ENCODE assay signal across 12 cellular contexts in the genomic region with DNA sequence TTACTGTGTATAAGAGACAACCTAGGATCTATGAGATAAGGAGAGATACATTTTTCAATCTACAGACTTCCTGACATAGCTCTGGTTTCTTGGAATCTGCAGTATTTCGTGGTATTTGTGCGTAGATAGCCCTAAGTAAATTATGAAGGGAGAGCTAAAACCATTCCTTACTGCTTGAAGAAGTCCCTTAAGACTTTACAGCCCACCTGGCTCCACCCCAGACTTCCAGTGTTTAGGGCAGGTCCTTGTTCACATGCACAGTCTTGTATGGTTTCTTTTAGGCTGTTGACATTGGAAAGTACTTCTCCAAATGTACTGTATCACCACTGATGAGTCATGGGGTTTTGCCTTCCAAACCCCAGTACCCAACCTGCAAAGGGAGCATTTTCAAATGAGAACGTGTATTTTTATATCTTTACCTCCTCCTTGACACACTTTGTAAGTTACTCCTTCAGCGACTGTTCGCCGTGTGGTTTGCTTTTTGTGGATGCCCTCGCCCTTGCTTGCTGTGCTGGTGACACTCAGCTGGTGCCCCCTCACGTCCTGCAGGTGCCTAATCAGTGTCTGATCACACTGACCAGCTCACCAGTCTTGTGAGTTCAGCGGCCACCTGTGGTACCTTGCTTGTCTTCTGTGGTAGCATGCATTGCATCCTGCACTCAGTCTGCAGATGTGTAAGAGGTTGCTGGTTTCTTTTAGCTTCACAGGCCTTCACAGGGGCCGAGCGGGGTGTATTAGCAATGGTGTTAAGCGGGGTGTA.
A peak's percentile ranks its signal among the peaks of the same experiment; 100 is the strongest.
DNase-seq lines count a peak whose midpoint lies in the region; TF ChIP-seq lines count a peak whose summit lies in the region.
"Had no signal": no experiment of that assay in that cellular context is flagged by ENCODE, and none has a peak within 500 bp of the region (broad histone marks: within the 10 kb centered on the region; RNA-seq: fewer than 3 reads in every experiment).

No MANE protein-coding gene starts in this region.

- H3K4me1 Mint-ChIP-seq in endodermal cell: no peaks in the 10 kb centered on the region

- H3K4me1 ChIP-seq in endodermal cell (ENCODE audit: control insufficient read depth, insufficient read depth, low read length): no peaks in the 10 kb centered on the region

- H3K4me3 ChIP-seq in endodermal cell (ENCODE audit: low read length): no peak overlapping the region

- no peaks in the 10 kb centered on the region for H3K27me3 Mint-ChIP-seq in endodermal cell (ENCODE audit: insufficient read depth)
- H3K27me3 Mint-ChIP-seq: central memory CD8-positive, alpha-beta T cell; naive thymus-derived CD8-positive, alpha-beta T cell had no signal

- H3K9ac ChIP-seq in endodermal cell (ENCODE audit: extremely low read depth, low read length, poor library complexity, severe bottlenecking): no peak overlapping the region

- H3K36me3 ChIP-seq in endodermal cell (ENCODE audit: control insufficient read depth, insufficient read depth, low read length): peaks cover 91% of the 10 kb centered on the region

- DNase-seq in AG08396 (ENCODE audit: low spot score) (peak; percentile 29), M059J (ENCODE audit: low read depth) (peak; percentile 65), endodermal cell (peak; percentile 24), myocyte (ENCODE audit: low read depth) (peak; percentile 19), DMS 273 (lab: John Stamatoyannopoulos, UW; ENCODE audit: unreplicated experiment) (no peak), NCI-H82 (lab: John Stamatoyannopoulos, UW) (no peak), NCI-H2227 treated with DMSO at 0.1 percent for 48 hours (lab: John Stamatoyannopoulos, UW) (no peak), NAMALWA (ENCODE audit: low spot score) (no peak)
- DNase-seq: activated CD4-positive, alpha-beta T cell treated with anti-CD3 and anti-CD28 coated beads, Interleukin-2, amount 50 U/mL, for 4 hours had no signal

- H3K27ac Mint-ChIP-seq in endodermal cell: peak overlapping the region; percentile 11
- H3K27ac Mint-ChIP-seq: CD8-positive, alpha-beta T cell had no signal

- H3K27me3 ChIP-seq in endodermal cell (ENCODE audit: control insufficient read depth, insufficient read depth, low read length, poor library complexity, severe bottlenecking): no peaks in the 10 kb centered on the region

- peaks cover 67% of the 10 kb centered on the region for H3K36me3 Mint-ChIP-seq in endodermal cell (ENCODE audit: low read depth)

- no peaks in the 10 kb centered on the region for H3K9me3 ChIP-seq in endodermal cell (ENCODE audit: control insufficient read depth, low read length)

- no peak for TF ChIP-seq CTCF in endodermal cell (conservative IDR thresholded peaks at IDR 0.05)

- H3K27ac ChIP-seq in endodermal cell (ENCODE audit: low read depth, low read length): no peak overlapping the region

- no peaks in the 10 kb centered on the region for H3K9me3 Mint-ChIP-seq in endodermal cell
- H3K9me3 Mint-ChIP-seq: CD8-positive, alpha-beta T cell; central memory CD8-positive, alpha-beta T cell; naive thymus-derived CD8-positive, alpha-beta T cell had no signal

- H3K4me3 Mint-ChIP-seq in endodermal cell: no peak overlapping the region
- H3K4me3 Mint-ChIP-seq: CD8-positive, alpha-beta T cell; central memory CD8-positive, alpha-beta T cell; naive thymus-derived CD8-positive, alpha-beta T cell had no signal

- 96 to 98% methylated on average over 9 to 12 of the region's 12 CpGs for WGBS in endodermal cell (ENCODE audit: insufficient coverage in 1 of 2, insufficient read length in 1 of 2), 2 experiments

Comparison
In these comparisons a context has a peak if more than half of its experiments do, and no peak if none do; other contexts are left out.
1. DNase-seq: peak in AG08396 (single experiment), M059J (single experiment), endodermal cell (single experiment) and myocyte (single experiment); none in DMS 273 (single experiment), NCI-H82 (single experiment), NCI-H2227 treated with DMSO at 0.1 percent for 48 hours (single experiment) and NAMALWA (single experiment).